ENCODE assay signal across 8 cellular contexts in genomic region chr19:20238025-20238623, GRCh38.
DNase-seq lines count a peak whose midpoint lies in the region; ATAC-seq and TF ChIP-seq lines count a peak whose summit lies in the region.

No MANE protein-coding gene starts in this region.

- no peaks in the 10 kb centered on the region for H3K36me3 ChIP-seq in esophagus muscularis mucosa

- H3K27me3 ChIP-seq in esophagus muscularis mucosa = no peaks in the 10 kb centered on the region

- ATAC-seq in HG02870 (IDR thresholded peaks at IDR 0.05; ENCODE audit: unreplicated experiment) (peak; percentile 94), HG02588 (IDR thresholded peaks at IDR 0.05; ENCODE audit: unreplicated experiment) (no peak)
- peak; percentile 98 to 99 for ATAC-seq in activated T-cell treated with anti-CD3 and anti-CD28 coated beads, Interleukin-2, amount 50 U/mL, for 4 hours

- H3K27ac ChIP-seq in esophagus muscularis mucosa (replicated peaks in 1 of 4) = peak overlapping the region in 3 of 4 donors; percentile 31 to 67 (median 47)

- peak overlapping the region; percentile 65 to 72 (median 68) for H3K4me3 ChIP-seq in esophagus muscularis mucosa

- no peak for TF ChIP-seq POLR2A in esophagus muscularis mucosa (IDR thresholded peaks at IDR 0.05; ENCODE audit: low read depth)

- no peaks in the 10 kb centered on the region for H3K27me3 Mint-ChIP-seq in activated T-cell treated with anti-CD3 and anti-CD28 coated beads, Interleukin-2, amount 50 U/mL, for 4 hours (ENCODE audit: low read depth)

- DNase-seq in ELR (ENCODE audit: low read depth) = peak; percentile 93
- DNase-seq in NCI-H748 treated with DMSO at 0.1 percent for 48 hours (lab: John Stamatoyannopoulos, UW) = peak; percentile 63
- peak; percentile 77 for DNase-seq in activated T-cell treated with anti-CD3 and anti-CD28 coated beads, Interleukin-2, amount 50 U/mL, for 4 hours
- peak; percentile 96 for DNase-seq in esophagus muscularis mucosa (ENCODE audit: extremely low spot score)
- peak; percentile 89 for DNase-seq in myocyte (ENCODE audit: low read depth)
- DNase-seq in stimulated activated CD8-positive, alpha-beta memory T cell treated with anti-CD3 and anti-CD28 coated beads, Interleukin-4, amount 100 ng/mL, for 4 hours (ENCODE audit: low read depth in 2 of 2, low spot score in 1 of 2) = peak; percentile 68 to 70

- H3K9me3 Mint-ChIP-seq in activated T-cell treated with anti-CD3 and anti-CD28 coated beads, Interleukin-2, amount 50 U/mL, for 4 hours = no peaks in the 10 kb centered on the region

- H3K4me1 Mint-ChIP-seq in activated T-cell treated with anti-CD3 and anti-CD28 coated beads, Interleukin-2, amount 50 U/mL, for 4 hours (ENCODE audit: low read depth) = peaks cover 10% of the 10 kb centered on the region

- 0% methylated on average over 8 of the region's 25 CpGs for WGBS in esophagus muscularis mucosa

- TF ChIP-seq CTCF in esophagus muscularis mucosa (IDR thresholded peaks at IDR 0.05) = no peak

- intact Hi-C loops in esophagus muscularis mucosa (cut with DNase I) = no loop called here

- TF ChIP-seq EP300 in esophagus muscularis mucosa (IDR thresholded peaks at IDR 0.05) = no peak

- no peaks in the 10 kb centered on the region for H3K9me3 ChIP-seq in esophagus muscularis mucosa

- peaks cover 12 to 16% (median 13%) of the 10 kb centered on the region in 4 donors for H3K4me1 ChIP-seq in esophagus muscularis mucosa

- peaks cover 4% of the 10 kb centered on the region for H3K36me3 Mint-ChIP-seq in activated T-cell treated with anti-CD3 and anti-CD28 coated beads, Interleukin-2, amount 50 U/mL, for 4 hours (ENCODE audit: insufficient read depth)

- peak overlapping the region; percentile 97 for H3K4me3 Mint-ChIP-seq in activated T-cell treated with anti-CD3 and anti-CD28 coated beads, Interleukin-2, amount 50 U/mL, for 4 hours
